36 cellular contexts compared by ENCODE assay signal in genomic region chr6:31471711-31472110, GRCh38. TPM values are rescaled to one million over a fixed set of nuclear protein-coding genes. Genes with fewer than 3 reads are reported as not detected.
DNase-seq lines count a peak whose midpoint lies in the region; ATAC-seq and TF ChIP-seq lines count a peak whose summit lies in the region.
"Had no signal": no experiment of that assay in that cellular context is flagged by ENCODE, and none has a peak within 500 bp of the region (broad histone marks: within the 10 kb centered on the region; RNA-seq: fewer than 3 reads in every experiment).

No MANE protein-coding gene starts in this region.

- CTCF ChIA-PET in activated CD4-positive, alpha-beta memory T cell treated with anti-CD3 and anti-CD28 coated beads for 36 hours (lab: Charles Lee): interaction anchor here (1.4 to 1.7 kb wide), 2 partner anchors 21 to 74 kb away, joined by 4 to 5 read pairs; no protein-coding TSS in a partner anchor
- CTCF ChIA-PET in activated CD4-positive, alpha-beta memory T cell treated with anti-CD3 and anti-CD28 coated beads, Interleukin-2, amount 10 ng/mL, durations not matched to agents 7 days and 5 days (lab: Charles Lee): interaction anchor here (1.4 to 2.5 kb wide), 2 partner anchors 29 to 127 kb away, joined by 3 to 9 read pairs; no protein-coding TSS in a partner anchor

- H3K4me3 Mint-ChIP-seq in activated CD4-positive, alpha-beta memory T cell treated with anti-CD3 and anti-CD28 coated beads for 36 hours: no peak overlapping the region
- no peak overlapping the region for H3K4me3 Mint-ChIP-seq in activated CD4-positive, alpha-beta memory T cell treated with anti-CD3 and anti-CD28 coated beads, Interleukin-2, amount 10 ng/mL, durations not matched to agents 7 days and 5 days
- H3K4me3 Mint-ChIP-seq in T-helper 17 cell: peak overlapping the region; percentile 19
- peak overlapping the region; percentile 55 to 66 for H3K4me3 Mint-ChIP-seq in effector memory CD8-positive, alpha-beta T cell
- H3K4me3 Mint-ChIP-seq: H9 had no signal

- H3K9me3 ChIP-seq in T-helper 17 cell (ENCODE audit: control insufficient read depth, low read length, poor library complexity, severe bottlenecking) (no peaks in the 10 kb centered on the region), sigmoid colon (no peaks in the 10 kb centered on the region)
- H3K9me3 ChIP-seq: gastrocnemius medialis, pancreas, SJCRH30, stomach had no signal

- H3K27me3 Mint-ChIP-seq in activated CD4-positive, alpha-beta memory T cell treated with anti-CD3 and anti-CD28 coated beads for 36 hours: no peaks in the 10 kb centered on the region
- no peaks in the 10 kb centered on the region for H3K27me3 Mint-ChIP-seq in activated CD4-positive, alpha-beta memory T cell treated with anti-CD3 and anti-CD28 coated beads, Interleukin-2, amount 10 ng/mL, durations not matched to agents 7 days and 5 days
- H3K27me3 Mint-ChIP-seq in T-helper 17 cell: no peaks in the 10 kb centered on the region
- no peaks in the 10 kb centered on the region for H3K27me3 Mint-ChIP-seq in effector memory CD8-positive, alpha-beta T cell

- peak overlapping the region; percentile 59 for H3K27ac Mint-ChIP-seq in activated CD4-positive, alpha-beta memory T cell treated with anti-CD3 and anti-CD28 coated beads for 36 hours
- no peak overlapping the region for H3K27ac Mint-ChIP-seq in activated CD4-positive, alpha-beta memory T cell treated with anti-CD3 and anti-CD28 coated beads, Interleukin-2, amount 10 ng/mL, durations not matched to agents 7 days and 5 days
- H3K27ac Mint-ChIP-seq in T-helper 17 cell: peak overlapping the region; percentile 90
- peak overlapping the region; percentile 82 to 85 for H3K27ac Mint-ChIP-seq in effector memory CD8-positive, alpha-beta T cell

- intact Hi-C loops in activated CD4-positive, alpha-beta memory T cell treated with anti-CD3 and anti-CD28 coated beads for 36 hours (cut with micrococcal nuclease): loop anchor here (1.0 kb wide), 1 partner anchor 8 kb away; no protein-coding TSS in a partner anchor
- intact Hi-C loops in sigmoid colon (cut with DNase I): no loop called here

- no peak for TF ChIP-seq CTCF in sigmoid colon (IDR thresholded peaks at IDR 0.05)

- H3K36me3 Mint-ChIP-seq in activated CD4-positive, alpha-beta memory T cell treated with anti-CD3 and anti-CD28 coated beads for 36 hours: peaks cover 7% of the 10 kb centered on the region
- H3K36me3 Mint-ChIP-seq in activated CD4-positive, alpha-beta memory T cell treated with anti-CD3 and anti-CD28 coated beads, Interleukin-2, amount 10 ng/mL, durations not matched to agents 7 days and 5 days (ENCODE audit: low read depth): peaks cover 38% of the 10 kb centered on the region
- H3K36me3 Mint-ChIP-seq in T-helper 17 cell (ENCODE audit: low read depth): peaks cover 8% of the 10 kb centered on the region
- peaks cover 34% of the 10 kb centered on the region for H3K36me3 Mint-ChIP-seq in effector memory CD8-positive, alpha-beta T cell (ENCODE audit: insufficient read depth)

- no peak for ATAC-seq in T-helper 17 cell
- ATAC-seq in effector memory CD8-positive, alpha-beta T cell (replicated peaks): no peak
- ATAC-seq: gastrocnemius medialis, pancreas had no signal

- no peak for TF ChIP-seq POLR2A in sigmoid colon (IDR thresholded peaks at IDR 0.05)

- DNase-seq in activated CD4-positive, alpha-beta memory T cell treated with anti-CD3 and anti-CD28 coated beads for 36 hours: no peak
- no peak for DNase-seq in activated CD4-positive, alpha-beta memory T cell treated with anti-CD3 and anti-CD28 coated beads, Interleukin-2, amount 10 ng/mL, durations not matched to agents 7 days and 5 days
- DNase-seq in T-helper 17 cell (no peak), sigmoid colon (peak; percentile 39), GOT3 (lab: John Stamatoyannopoulos, UW) (no peak), NCI-H2227 treated with DMSO at 0.1 percent for 48 hours (lab: John Stamatoyannopoulos, UW) (no peak)
- no peak for DNase-seq in effector memory CD8-positive, alpha-beta T cell
- DNase-seq in activated CD8-positive, alpha-beta memory T cell treated with anti-CD3 and anti-CD28 coated beads, Interleukin-2, amount 50 U/mL, for 48 hours: no peak
- DNase-seq: activated CD4-positive, CD25-positive, alpha-beta regulatory T cell; activated gamma-delta T cell treated with Interleukin-2 at 50 U/mL for 16 hours; activated T-cell treated with anti-CD3 and anti-CD28 coated beads for 4 hours; amygdala; brain microvascular endothelial cell; EL; gastrocnemius medialis; H9; KBM-7; kidney glomerular epithelial cell; NCI-H1092 treated with DMSO at 0.1 percent for 48 hours; NCI-H187; NCI-H2171; NCI-H510A; SJCRH30; stomach; SW 1271 had no signal

- no peak for TF ChIP-seq EP300 in sigmoid colon (IDR thresholded peaks at IDR 0.05)

- H3K27ac ChIP-seq in sigmoid colon: no peak overlapping the region
- H3K27ac ChIP-seq: brain microvascular endothelial cell, gastrocnemius medialis, HL-60, pancreas, SJCRH30, skin epidermis, stomach had no signal

- no peaks in the 10 kb centered on the region for H3K27me3 ChIP-seq in sigmoid colon
- H3K27me3 ChIP-seq: brain microvascular endothelial cell, gastrocnemius medialis, pancreas, SJCRH30, stomach had no signal

- no peaks in the 10 kb centered on the region for H3K36me3 ChIP-seq in sigmoid colon
- H3K36me3 ChIP-seq: brain microvascular endothelial cell, gastrocnemius medialis, pancreas, SJCRH30 had no signal

- no peaks in the 10 kb centered on the region for H3K4me1 ChIP-seq in sigmoid colon
- H3K4me1 ChIP-seq: gastrocnemius medialis, pancreas had no signal

- POLR2A ChIA-PET in activated CD4-positive, alpha-beta memory T cell treated with anti-CD3 and anti-CD28 coated beads for 36 hours (lab: Charles Lee): no interaction called here
- POLR2A ChIA-PET in activated CD4-positive, alpha-beta memory T cell treated with anti-CD3 and anti-CD28 coated beads, Interleukin-2, amount 10 ng/mL, durations not matched to agents 7 days and 5 days (lab: Charles Lee): interaction anchor here (1.7 kb wide), 1 partner anchor 10 kb away, joined by 4 read pairs; no protein-coding TSS in a partner anchor

- WGBS in sigmoid colon, 2 donors: 92 to 96% methylated on average over 2 of the region's 2 CpGs

- H3K9me3 Mint-ChIP-seq in activated CD4-positive, alpha-beta memory T cell treated with anti-CD3 and anti-CD28 coated beads for 36 hours: no peaks in the 10 kb centered on the region
- no peaks in the 10 kb centered on the region for H3K9me3 Mint-ChIP-seq in activated CD4-positive, alpha-beta memory T cell treated with anti-CD3 and anti-CD28 coated beads, Interleukin-2, amount 10 ng/mL, durations not matched to agents 7 days and 5 days
- no peaks in the 10 kb centered on the region for H3K9me3 Mint-ChIP-seq in effector memory CD8-positive, alpha-beta T cell
- H3K9me3 Mint-ChIP-seq: H9 had no signal

- H3K4me1 Mint-ChIP-seq in activated CD4-positive, alpha-beta memory T cell treated with anti-CD3 and anti-CD28 coated beads for 36 hours (ENCODE audit: low read depth): peaks cover 91% of the 10 kb centered on the region
- H3K4me1 Mint-ChIP-seq in activated CD4-positive, alpha-beta memory T cell treated with anti-CD3 and anti-CD28 coated beads, Interleukin-2, amount 10 ng/mL, durations not matched to agents 7 days and 5 days: peaks cover 65% of the 10 kb centered on the region
- peaks cover 70% of the 10 kb centered on the region for H3K4me1 Mint-ChIP-seq in T-helper 17 cell
- H3K4me1 Mint-ChIP-seq in effector memory CD8-positive, alpha-beta T cell (ENCODE audit: low read depth in 2 of 2): peaks cover 74 to 86% of the 10 kb centered on the region in 2 donors

- no peak overlapping the region for H3K4me3 ChIP-seq in sigmoid colon
- H3K4me3 ChIP-seq: gastrocnemius medialis, pancreas, SJCRH30, skin epidermis, stomach had no signal

RNA-seq across cellular contexts. Expression of gene MICB, which starts 26.2 kb away (rescaled TPM):
- 10 to 100 TPM; 21.1 to 23.2 TPM for total RNA-seq in activated CD4-positive, alpha-beta memory T cell treated with anti-CD3 and anti-CD28 coated beads for 36 hours
- 10 to 100 TPM; 60.8 to 62.9 TPM for total RNA-seq in activated CD4-positive, alpha-beta memory T cell treated with anti-CD3 and anti-CD28 coated beads, Interleukin-2, amount 10 ng/mL, durations not matched to agents 7 days and 5 days
- total RNA-seq in T-helper 17 cell: 10 to 100 TPM; 16.5 to 17.6 TPM
- 1 to 10 TPM in 3 of 4 donors, under 1 TPM in 1; 0.71 to 3.3 (median 1.5) TPM for total RNA-seq in sigmoid colon
- 1 to 10 TPM in 2 of 3 donors, under 1 TPM in 1; 0.92 to 7.7 (median 1.2) TPM for polyA plus RNA-seq in sigmoid colon
- total RNA-seq: SJCRH30 had no signal
- polyA plus RNA-seq: neural cell had no signal

RNA-seq across cellular contexts. Expression of gene MCCD1, which starts 57.1 kb away (rescaled TPM):
- not detected for total RNA-seq in activated CD4-positive, alpha-beta memory T cell treated with anti-CD3 and anti-CD28 coated beads for 36 hours
- total RNA-seq in activated CD4-positive, alpha-beta memory T cell treated with anti-CD3 and anti-CD28 coated beads, Interleukin-2, amount 10 ng/mL, durations not matched to agents 7 days and 5 days: not detected
- total RNA-seq in T-helper 17 cell: not detected
- total RNA-seq in sigmoid colon: not detected
- not detected for polyA plus RNA-seq in sigmoid colon
- total RNA-seq: cerebellum, endothelial cell of umbilical vein, fibroblast of lung, gastrocnemius medialis, H9, lower leg skin, M059J, mononuclear cell, pancreas, SJCRH30, stomach had no signal
- polyA plus RNA-seq: endothelial cell of umbilical vein, fibroblast of lung, neural cell, pancreas, stomach, thymus had no signal

Comparison
In these comparisons a context has a peak if more than half of its experiments do, and no peak if none do; other contexts are left out.
1. H3K4me3 Mint-ChIP-seq: peak in T-helper 17 cell (single experiment) and effector memory CD8-positive, alpha-beta T cell (2 of 2); none in activated CD4-positive, alpha-beta memory T cell treated with anti-CD3 and anti-CD28 coated beads for 36 hours (single experiment) and activated CD4-positive, alpha-beta memory T cell treated with anti-CD3 and anti-CD28 coated beads, Interleukin-2, amount 10 ng/mL, durations not matched to agents 7 days and 5 days (single experiment).
2. RNA of gene MICB, which starts 26.2 kb away (total RNA-seq): 60.8 to 62.9 TPM in activated CD4-positive, alpha-beta memory T cell treated with anti-CD3 and anti-CD28 coated beads, Interleukin-2, amount 10 ng/mL, durations not matched to agents 7 days and 5 days, 21.1 to 23.2 TPM in activated CD4-positive, alpha-beta memory T cell treated with anti-CD3 and anti-CD28 coated beads for 36 hours and 16.5 to 17.6 TPM in T-helper 17 cell; 0.71 to 3.3 TPM in sigmoid colon; every median in the first group is over 4 times any median in the second.